21 cellular contexts compared by ENCODE assay signal in the genomic region with DNA sequence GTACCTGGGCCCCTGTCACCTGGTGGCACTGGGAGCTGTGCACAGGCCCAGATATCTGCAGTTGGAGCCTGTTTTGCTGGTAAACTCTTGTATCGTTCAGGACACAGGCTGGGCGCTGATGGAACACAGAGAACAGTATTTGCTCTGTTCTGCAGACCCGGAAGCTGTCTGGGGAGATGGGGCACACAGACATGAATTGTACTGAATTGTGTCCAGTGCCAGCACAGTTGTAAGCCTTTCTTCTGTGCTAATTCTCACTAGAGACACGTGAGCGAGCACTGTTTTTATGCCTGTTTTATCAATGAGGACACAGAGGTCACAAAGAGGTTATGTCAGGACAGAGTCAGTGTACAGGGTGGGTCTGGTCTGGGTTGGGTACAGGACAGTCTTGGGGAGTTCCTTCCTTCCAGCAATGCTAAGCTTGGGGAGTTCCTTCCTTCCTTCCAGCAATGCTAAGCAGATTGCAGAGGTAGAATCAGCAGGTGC. TPM values are rescaled to one million over a fixed set of nuclear protein-coding genes. Genes with fewer than 3 reads are reported as not detected.
A peak's percentile ranks its signal among the peaks of the same experiment; 100 is the strongest.
DNase-seq lines count a peak whose midpoint lies in the region; TF ChIP-seq lines count a peak whose summit lies in the region.
"Had no signal": no experiment of that assay in that cellular context is flagged by ENCODE, and none has a peak within 500 bp of the region (broad histone marks: within the 10 kb centered on the region; RNA-seq: fewer than 3 reads in every experiment).

No MANE protein-coding gene starts in this region.

- H3K36me3 Mint-ChIP-seq in type B pancreatic cell, result peaks cover 5% of the 10 kb centered on the region
- H3K36me3 Mint-ChIP-seq: activated naive CD8-positive, alpha-beta T cell treated with anti-CD3 and anti-CD28 coated beads for 36 hours; CD4-positive, CD25-positive, alpha-beta regulatory T cell had no signal

- H3K27ac ChIP-seq in angular gyrus (ENCODE audit: low read depth, low read length) (peak overlapping the region; percentile 99), substantia nigra (ENCODE audit: low read depth, low read length, poor library complexity, severe bottlenecking) (peak overlapping the region; percentile 99)
- H3K27ac ChIP-seq: tibial artery had no signal

- peaks cover 20% of the 10 kb centered on the region for H3K27me3 Mint-ChIP-seq in type B pancreatic cell
- H3K27me3 Mint-ChIP-seq: activated naive CD8-positive, alpha-beta T cell treated with anti-CD3 and anti-CD28 coated beads for 36 hours; CD4-positive, CD25-positive, alpha-beta regulatory T cell had no signal

- H3K9me3 Mint-ChIP-seq in type B pancreatic cell, result no peaks in the 10 kb centered on the region
- H3K9me3 Mint-ChIP-seq: activated naive CD8-positive, alpha-beta T cell treated with anti-CD3 and anti-CD28 coated beads for 36 hours; endodermal cell had no signal

- H3K27ac Mint-ChIP-seq in type B pancreatic cell, result no peak overlapping the region
- H3K27ac Mint-ChIP-seq: activated naive CD8-positive, alpha-beta T cell treated with anti-CD3 and anti-CD28 coated beads for 36 hours; CD4-positive, CD25-positive, alpha-beta regulatory T cell; endodermal cell had no signal

- H3K4me3 Mint-ChIP-seq in type B pancreatic cell, result no peak overlapping the region
- H3K4me3 Mint-ChIP-seq: activated naive CD8-positive, alpha-beta T cell treated with anti-CD3 and anti-CD28 coated beads for 36 hours; CD4-positive, CD25-positive, alpha-beta regulatory T cell; endodermal cell had no signal

- peaks cover 6% of the 10 kb centered on the region for H3K4me1 Mint-ChIP-seq in type B pancreatic cell (ENCODE audit: unreplicated experiment)
- H3K4me1 Mint-ChIP-seq: activated naive CD8-positive, alpha-beta T cell treated with anti-CD3 and anti-CD28 coated beads for 36 hours; CD4-positive, CD25-positive, alpha-beta regulatory T cell; endodermal cell had no signal

- no peak for TF ChIP-seq CTCF in type B pancreatic cell (conservative IDR thresholded peaks at IDR 0.05)

- DNase-seq in globus pallidus (ENCODE audit: low spot score) (peak; percentile 98), midbrain (lab: John Stamatoyannopoulos, UW) (peak; percentile 90), substantia nigra (lab: John Stamatoyannopoulos, UW) (peak in 47 of 49 donors; percentile 47 to 95 (median 79)), type B pancreatic cell (ENCODE audit: extremely low spot score, unreplicated experiment) (no peak), COLO668 (lab: John Stamatoyannopoulos, UW; ENCODE audit: unreplicated experiment) (no peak)
- DNase-seq in activated CD4-positive, CD25-positive, alpha-beta regulatory T cell (lab: John Stamatoyannopoulos, UW), result no peak
- DNase-seq in stimulated activated CD4-positive, alpha-beta T cell treated with anti-CD3 and anti-CD28 coated beads, Interleukin-4, amount 100 ng/mL, for 24 hours, result no peak
- DNase-seq: activated CD4-positive, alpha-beta T cell treated with anti-CD3 and anti-CD28 coated beads, Interleukin-2, amount 50 U/mL, for 4 hours; activated naive CD8-positive, alpha-beta T cell treated with anti-CD3 and anti-CD28 coated beads for 36 hours; activated T-cell treated with anti-CD3 and anti-CD28 coated beads, Interleukin-2, amount 50 U/mL, for 48 hours; CD4-positive, CD25-positive, alpha-beta regulatory T cell; central memory CD4-positive, alpha-beta T cell; endodermal cell; NCI-H1694 treated with DMSO at 0.1 percent for 48 hours; NCI-H446; tibial artery had no signal

RNA-seq across cellular contexts. Expression of gene ACR, which starts 24.4 kb away (rescaled TPM):
- total RNA-seq in type B pancreatic cell (ENCODE audit: low replicate concordance), result 0.19 and 0.22 TPM in 2 replicates
- total RNA-seq: activated naive CD8-positive, alpha-beta T cell treated with anti-CD3 and anti-CD28 coated beads for 36 hours; CD4-positive, CD25-positive, alpha-beta regulatory T cell; fibroblast of villous mesenchyme; H4; M059J; myocyte had no signal

RNA-seq across cellular contexts. Expression of gene SHANK3, which starts 41.0 kb away (rescaled TPM):
- total RNA-seq in type B pancreatic cell (ENCODE audit: low replicate concordance), result 6.8 and 13.1 TPM in 2 replicates

Comparison
In these comparisons a context has a peak if more than half of its experiments do, and no peak if none do; other contexts are left out.
1. DNase-seq: peak in globus pallidus (single experiment), midbrain (single experiment) and substantia nigra (47 of 49); none in activated CD4-positive, CD25-positive, alpha-beta regulatory T cell (0 of 4), type B pancreatic cell (single experiment), stimulated activated CD4-positive, alpha-beta T cell treated with anti-CD3 and anti-CD28 coated beads, Interleukin-4, amount 100 ng/mL, for 24 hours (single experiment) and COLO668 (single experiment).